Comparison of ENCODE assay signal across 21 cellular contexts in genomic region chr9:88191451-88191850, GRCh38. TPM values are rescaled to one million over a fixed set of nuclear protein-coding genes. Genes with fewer than 3 reads are reported as not detected.
A peak's percentile ranks its signal among the peaks of the same experiment; 100 is the strongest.
DNase-seq lines count a peak whose midpoint lies in the region; ATAC-seq and TF ChIP-seq lines count a peak whose summit lies in the region.
"Had no signal": no experiment of that assay in that cellular context is flagged by ENCODE, and none has a peak within 500 bp of the region (broad histone marks: within the 10 kb centered on the region; RNA-seq: fewer than 3 reads in every experiment).

No MANE protein-coding gene starts in this region.

- peaks cover 2 to 51% (median 35%) of the 10 kb centered on the region in 10 experiments for H3K4me1 ChIP-seq in BLaER1 treated with 17β-estradiol and CSF1 and Interleukin-3, amounts not matched to agents 10 nM and 100 nM
- H3K4me1 ChIP-seq in Panc1 (ENCODE audit: control insufficient read depth, insufficient read depth, low read length), result peaks cover 4% of the 10 kb centered on the region
- peaks cover 15% of the 10 kb centered on the region for H3K4me1 ChIP-seq in hepatocyte (ENCODE audit: insufficient read depth)
- H3K4me1 ChIP-seq: BE2C, HAP-1 had no signal

- H3K9me2 ChIP-seq in hepatocyte (replicated peaks; ENCODE audit: insufficient read depth), result no peaks in the 10 kb centered on the region

- WGBS in hepatocyte (ENCODE audit: low lambda C conversion rate, missing lambda C conversion rate), result 68% methylated on average over 2 of the region's 2 CpGs

- H3K9ac ChIP-seq in BLaER1 treated with 17β-estradiol and CSF1 and Interleukin-3, amounts not matched to agents 10 nM and 100 nM, result no peak overlapping the region

- no peaks in the 10 kb centered on the region for H3K79me2 ChIP-seq in hepatocyte

- no peak overlapping the region for H3K4me3 ChIP-seq in BLaER1 treated with 17β-estradiol and CSF1 and Interleukin-3, amounts not matched to agents 10 nM and 100 nM
- H3K4me3 ChIP-seq in Panc1 (ENCODE audit: low read depth in 2 of 2, low read length in 2 of 2) (no peak overlapping the region), epithelial cell of proximal tubule (ENCODE audit: low read depth, low read length) (no peak overlapping the region), hepatocyte (no peak overlapping the region), dorsolateral prefrontal cortex (no peak overlapping the region)
- H3K4me3 ChIP-seq: A549, GM23338, HAP-1 had no signal

- peak overlapping the region in 8 of 11 experiments; percentile 9 to 75 (median 51); a peak in 14 of 22 replicates for H3K4me2 ChIP-seq in BLaER1 treated with 17β-estradiol and CSF1 and Interleukin-3, amounts not matched to agents 10 nM and 100 nM
- H3K4me2 ChIP-seq in hepatocyte, result no peak overlapping the region
- H3K4me2 ChIP-seq: A549, GM23338 had no signal

- intact Hi-C loops in Panc1 (cut with micrococcal nuclease; ENCODE audit: unreplicated experiment), result loop anchor here (10.0 kb wide), 1 partner anchor 193 kb away; the partner anchor contains the start of gene SPIN1
- intact Hi-C loops in dorsolateral prefrontal cortex (cut with DNase I), result no loop called here

- no peak overlapping the region for H2AFZ ChIP-seq in hepatocyte
- H2AFZ ChIP-seq: GM23338 had no signal

- H4K20me1 ChIP-seq in BLaER1 treated with 17β-estradiol and CSF1 and Interleukin-3, amounts not matched to agents 10 nM and 100 nM, result no peaks in the 10 kb centered on the region
- no peaks in the 10 kb centered on the region for H4K20me1 ChIP-seq in hepatocyte (ENCODE audit: insufficient read depth, poor library complexity, severe bottlenecking)

- CTCF ChIA-PET in Panc1 (lab: Charles Lee), result no interaction called here

- H3K27ac ChIP-seq in BLaER1 treated with 17β-estradiol and CSF1 and Interleukin-3, amounts not matched to agents 10 nM and 100 nM, result no peak overlapping the region
- H3K27ac ChIP-seq in Panc1 (ENCODE audit: low read length), result 0 out of 2 replicates have a peak overlapping the region, but pooled peaks have one; percentile 39
- no peak overlapping the region for H3K27ac ChIP-seq in hepatocyte
- H3K27ac ChIP-seq in dorsolateral prefrontal cortex, result no peak overlapping the region
- H3K27ac ChIP-seq: A549, C4-2B had no signal

- TF ChIP-seq CTCF in Panc1 (IDR thresholded peaks at IDR 0.05), result no peak
- TF ChIP-seq CTCF in epithelial cell of proximal tubule (conservative IDR thresholded peaks at IDR 0.05; ENCODE audit: low read depth, low read length), result peak; percentile 32
- no peak for TF ChIP-seq CTCF in hepatocyte (IDR thresholded peaks at IDR 0.05; ENCODE audit: poor library complexity)
- TF ChIP-seq CTCF in dorsolateral prefrontal cortex (IDR thresholded peaks at IDR 0.05 in 54 of 56, conservative IDR thresholded peaks at IDR 0.05 in 2 of 56; ENCODE audit: low read depth in 1 of 56, partially characterized antibody in 56 of 56), result no peak

- in situ Hi-C loops in Panc1 (cut with HindIII; ENCODE audit: low pct_unique_long_range_greater_than_20kb, low sequenced_read_pairs), result no loop called here

- no peak for ATAC-seq in Panc1
- ATAC-seq: A549; CD8-positive, alpha-beta T cell; GM23338 had no signal

- POLR2A ChIA-PET in Panc1 (lab: Charles Lee), result no interaction called here

- no TSS peak for BruUV-seq in Panc1 (replicated peaks; lab: Mats Ljungman, UMichigan)

- DNase-seq in Panc1 (ENCODE audit: low read depth, low spot score), result no peak
- no peak for DNase-seq in epithelial cell of proximal tubule (ENCODE audit: low read depth)
- peak; percentile 55 for DNase-seq in renal cortical epithelial cell (ENCODE audit: low read depth)
- DNase-seq in hepatocyte (ENCODE audit: low spot score), result no peak
- DNase-seq in activated gamma-delta T cell (lab: John Stamatoyannopoulos, UW), result no peak
- no peak for DNase-seq in dorsolateral prefrontal cortex
- DNase-seq: 8988T; ACHN; AML-193; BE2C; Caco-2; CD4-positive, CD25-positive, alpha-beta regulatory T cell; CD8-positive, alpha-beta T cell; DMS153; DND-41; HFFc6 had no signal

- H3K9me3 ChIP-seq in BLaER1 treated with 17β-estradiol and CSF1 and Interleukin-3, amounts not matched to agents 10 nM and 100 nM (replicated peaks in 1 of 11), result peaks cover 0 to 13% (median 9%) of the 10 kb centered on the region in 11 experiments; a peak in 8 of 22 replicates
- H3K9me3 ChIP-seq in Panc1 (ENCODE audit: control insufficient read depth, insufficient read depth, low read depth, low read length) (no peaks in the 10 kb centered on the region), hepatocyte (ENCODE audit: low read depth) (no peaks in the 10 kb centered on the region)
- H3K9me3 ChIP-seq: A549, BE2C, Caco-2, HAP-1 had no signal

- no peaks in the 10 kb centered on the region for H3K36me3 ChIP-seq in BLaER1 treated with 17β-estradiol and CSF1 and Interleukin-3, amounts not matched to agents 10 nM and 100 nM
- H3K36me3 ChIP-seq in Panc1 (ENCODE audit: control insufficient read depth, insufficient read depth, low read length) (no peaks in the 10 kb centered on the region), hepatocyte (replicated peaks; ENCODE audit: insufficient read depth, low read depth) (no peaks in the 10 kb centered on the region)
- H3K36me3 ChIP-seq: BE2C, HAP-1 had no signal

- H3K27me3 ChIP-seq in BLaER1 treated with 17β-estradiol and CSF1 and Interleukin-3, amounts not matched to agents 10 nM and 100 nM, result no peaks in the 10 kb centered on the region
- no peaks in the 10 kb centered on the region for H3K27me3 ChIP-seq in Panc1 (ENCODE audit: control insufficient read depth, insufficient read depth, low read length)
- H3K27me3 ChIP-seq in hepatocyte, result no peaks in the 10 kb centered on the region
- peaks cover 0 to 6% (median 0%) of the 10 kb centered on the region in 45 donors for H3K27me3 ChIP-seq in dorsolateral prefrontal cortex
- H3K27me3 ChIP-seq: BE2C had no signal

RNA-seq across cellular contexts. Expression of gene SPATA31C2, which starts 53.2 kb away (rescaled TPM):
- total RNA-seq in Panc1 (2021; ENCODE audit: unreplicated experiment) (not detected), epithelial cell of proximal tubule (not detected in 2 replicates), renal cortical epithelial cell (0.05 TPM in 1 of 2 replicates, not detected in the other), hepatocyte (not detected in 2 replicates), dorsolateral prefrontal cortex (under 1 TPM in 12 of 120 experiments, not detected in 108; 0.13 to 0.26 (median 0.17) TPM)
- not detected for polyA plus RNA-seq in Panc1 (2012; ENCODE audit: insufficient read length)
- polyA plus RNA-seq in hepatocyte, result not detected in 2 replicates
- total RNA-seq: Caco-2; CD8-positive, alpha-beta T cell; HFFc6 had no signal
- polyA plus RNA-seq: A549 had no signal
